1 cellular context compared by ENCODE assay signal in the genomic region with DNA sequence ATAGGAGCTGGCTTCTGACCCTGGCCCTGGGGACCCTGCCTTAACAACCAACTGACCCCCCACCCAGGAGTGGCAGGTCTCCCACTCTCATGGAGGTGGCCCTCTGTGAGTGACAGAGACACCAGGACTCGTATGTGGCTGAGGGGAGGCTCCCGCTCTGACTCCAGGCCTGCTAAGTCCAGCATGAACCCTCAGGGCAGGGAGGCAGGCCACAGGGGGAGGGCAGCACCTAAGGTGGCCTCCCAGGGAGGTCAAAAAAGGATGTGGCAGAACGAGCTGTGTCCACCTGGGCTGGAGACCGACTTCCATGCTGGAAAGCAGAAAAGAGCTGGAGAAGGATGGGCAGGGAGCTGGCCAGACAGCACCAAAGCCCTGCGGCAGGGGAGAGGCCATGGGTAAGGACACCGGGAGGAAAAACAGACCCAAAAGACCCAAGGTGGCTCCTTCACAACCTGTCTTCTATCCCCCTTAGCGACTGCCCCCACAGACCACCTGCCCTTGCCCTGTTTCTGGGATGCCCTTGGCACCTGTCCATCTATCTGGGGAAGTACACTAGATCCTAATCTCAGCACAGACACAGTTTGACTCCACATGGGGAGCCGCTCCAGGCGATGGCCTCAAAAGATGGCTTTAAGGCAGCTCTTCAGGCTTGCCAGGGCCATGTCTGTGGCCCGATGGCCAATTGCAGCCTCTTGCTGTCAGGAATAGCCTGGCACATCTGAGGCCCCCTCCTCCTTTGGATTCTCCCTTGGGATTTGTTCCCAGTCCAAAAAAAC.
TF ChIP-seq lines count a peak whose summit lies in the region.

No MANE protein-coding gene starts in this region.

TF ChIP-seq in GM23338, 12 proteins besides CTCF, POLR2A, EP300 and RAD21 (continued from another document):
- TF ChIP-seq, protein P1, sequence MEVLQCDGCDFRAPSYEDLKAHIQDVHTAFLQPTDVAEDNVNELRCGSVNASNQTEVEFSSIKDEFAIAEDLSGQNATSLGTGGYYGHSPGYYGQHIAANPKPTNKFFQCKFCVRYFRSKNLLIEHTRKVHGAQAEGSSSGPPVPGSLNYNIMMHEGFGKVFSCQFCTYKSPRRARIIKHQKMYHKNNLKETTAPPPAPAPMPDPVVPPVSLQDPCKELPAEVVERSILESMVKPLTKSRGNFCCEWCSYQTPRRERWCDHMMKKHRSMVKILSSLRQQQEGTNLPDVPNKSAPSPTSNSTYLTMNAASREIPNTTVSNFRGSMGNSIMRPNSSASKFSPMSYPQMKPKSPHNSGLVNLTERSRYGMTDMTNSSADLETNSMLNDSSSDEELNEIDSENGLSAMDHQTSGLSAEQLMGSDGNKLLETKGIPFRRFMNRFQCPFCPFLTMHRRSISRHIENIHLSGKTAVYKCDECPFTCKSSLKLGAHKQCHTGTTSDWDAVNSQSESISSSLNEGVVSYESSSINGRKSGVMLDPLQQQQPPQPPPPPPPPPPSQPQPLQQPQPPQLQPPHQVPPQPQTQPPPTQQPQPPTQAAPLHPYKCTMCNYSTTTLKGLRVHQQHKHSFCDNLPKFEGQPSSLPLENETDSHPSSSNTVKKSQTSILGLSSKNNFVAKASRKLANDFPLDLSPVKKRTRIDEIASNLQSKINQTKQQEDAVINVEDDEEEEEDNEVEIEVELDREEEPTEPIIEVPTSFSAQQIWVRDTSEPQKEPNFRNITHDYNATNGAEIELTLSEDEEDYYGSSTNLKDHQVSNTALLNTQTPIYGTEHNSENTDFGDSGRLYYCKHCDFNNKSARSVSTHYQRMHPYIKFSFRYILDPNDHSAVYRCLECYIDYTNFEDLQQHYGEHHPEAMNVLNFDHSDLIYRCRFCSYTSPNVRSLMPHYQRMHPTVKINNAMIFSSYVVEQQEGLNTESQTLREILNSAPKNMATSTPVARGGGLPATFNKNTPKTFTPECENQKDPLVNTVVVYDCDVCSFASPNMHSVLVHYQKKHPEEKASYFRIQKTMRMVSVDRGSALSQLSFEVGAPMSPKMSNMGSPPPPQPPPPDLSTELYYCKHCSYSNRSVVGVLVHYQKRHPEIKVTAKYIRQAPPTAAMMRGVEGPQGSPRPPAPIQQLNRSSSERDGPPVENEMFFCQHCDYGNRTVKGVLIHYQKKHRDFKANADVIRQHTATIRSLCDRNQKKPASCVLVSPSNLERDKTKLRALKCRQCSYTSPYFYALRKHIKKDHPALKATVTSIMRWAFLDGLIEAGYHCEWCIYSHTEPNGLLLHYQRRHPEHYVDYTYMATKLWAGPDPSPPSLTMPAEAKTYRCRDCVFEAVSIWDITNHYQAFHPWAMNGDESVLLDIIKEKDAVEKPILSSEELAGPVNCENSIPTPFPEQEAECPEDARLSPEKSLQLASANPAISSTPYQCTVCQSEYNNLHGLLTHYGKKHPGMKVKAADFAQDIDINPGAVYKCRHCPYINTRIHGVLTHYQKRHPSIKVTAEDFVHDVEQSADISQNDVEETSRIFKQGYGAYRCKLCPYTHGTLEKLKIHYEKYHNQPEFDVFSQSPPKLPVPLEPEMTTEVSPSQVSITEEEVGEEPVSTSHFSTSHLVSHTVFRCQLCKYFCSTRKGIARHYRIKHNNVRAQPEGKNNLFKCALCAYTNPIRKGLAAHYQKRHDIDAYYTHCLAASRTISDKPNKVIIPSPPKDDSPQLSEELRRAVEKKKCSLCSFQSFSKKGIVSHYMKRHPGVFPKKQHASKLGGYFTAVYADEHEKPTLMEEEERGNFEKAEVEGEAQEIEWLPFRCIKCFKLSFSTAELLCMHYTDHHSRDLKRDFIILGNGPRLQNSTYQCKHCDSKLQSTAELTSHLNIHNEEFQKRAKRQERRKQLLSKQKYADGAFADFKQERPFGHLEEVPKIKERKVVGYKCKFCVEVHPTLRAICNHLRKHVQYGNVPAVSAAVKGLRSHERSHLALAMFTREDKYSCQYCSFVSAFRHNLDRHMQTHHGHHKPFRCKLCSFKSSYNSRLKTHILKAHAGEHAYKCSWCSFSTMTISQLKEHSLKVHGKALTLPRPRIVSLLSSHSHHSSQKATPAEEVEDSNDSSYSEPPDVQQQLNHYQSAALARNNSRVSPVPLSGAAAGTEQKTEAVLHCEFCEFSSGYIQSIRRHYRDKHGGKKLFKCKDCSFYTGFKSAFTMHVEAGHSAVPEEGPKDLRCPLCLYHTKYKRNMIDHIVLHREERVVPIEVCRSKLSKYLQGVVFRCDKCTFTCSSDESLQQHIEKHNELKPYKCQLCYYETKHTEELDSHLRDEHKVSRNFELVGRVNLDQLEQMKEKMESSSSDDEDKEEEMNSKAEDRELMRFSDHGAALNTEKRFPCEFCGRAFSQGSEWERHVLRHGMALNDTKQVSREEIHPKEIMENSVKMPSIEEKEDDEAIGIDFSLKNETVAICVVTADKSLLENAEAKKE (CRISPR knock-in tag; IDR thresholded peaks at IDR 0.05), result no peak
- TF ChIP-seq ZNF114 (CRISPR knock-in tag; IDR thresholded peaks at IDR 0.05) (no peak), EZH2phosphoT487 (IDR thresholded peaks at IDR 0.05; ENCODE audit: unreplicated experiment) (no peak), NANOG (IDR thresholded peaks at IDR 0.05; ENCODE audit: borderline replicate concordance) (no peak), JUNB (IDR thresholded peaks at IDR 0.05; ENCODE audit: unreplicated experiment) (no peak), CREB1 (CRISPR knock-in tag; IDR thresholded peaks at IDR 0.05; ENCODE audit: low read depth) (no peak), EZH2 (IDR thresholded peaks at IDR 0.05; ENCODE audit: low read depth, unreplicated experiment) (no peak), POLR2AphosphoS5 (IDR thresholded peaks at IDR 0.05; ENCODE audit: low read depth) (no peak), STAT1 (IDR thresholded peaks at IDR 0.05; ENCODE audit: unreplicated experiment) (no peak), ZNF331 (CRISPR knock-in tag; IDR thresholded peaks at IDR 0.05; ENCODE audit: low read depth) (no peak)
- TF ChIP-seq, protein P2, sequence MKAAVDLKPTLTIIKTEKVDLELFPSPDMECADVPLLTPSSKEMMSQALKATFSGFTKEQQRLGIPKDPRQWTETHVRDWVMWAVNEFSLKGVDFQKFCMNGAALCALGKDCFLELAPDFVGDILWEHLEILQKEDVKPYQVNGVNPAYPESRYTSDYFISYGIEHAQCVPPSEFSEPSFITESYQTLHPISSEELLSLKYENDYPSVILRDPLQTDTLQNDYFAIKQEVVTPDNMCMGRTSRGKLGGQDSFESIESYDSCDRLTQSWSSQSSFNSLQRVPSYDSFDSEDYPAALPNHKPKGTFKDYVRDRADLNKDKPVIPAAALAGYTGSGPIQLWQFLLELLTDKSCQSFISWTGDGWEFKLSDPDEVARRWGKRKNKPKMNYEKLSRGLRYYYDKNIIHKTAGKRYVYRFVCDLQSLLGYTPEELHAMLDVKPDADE (IDR thresholded peaks at IDR 0.05), result no peak
